ENCODE assay signal across 1 cellular context in the genomic region with DNA sequence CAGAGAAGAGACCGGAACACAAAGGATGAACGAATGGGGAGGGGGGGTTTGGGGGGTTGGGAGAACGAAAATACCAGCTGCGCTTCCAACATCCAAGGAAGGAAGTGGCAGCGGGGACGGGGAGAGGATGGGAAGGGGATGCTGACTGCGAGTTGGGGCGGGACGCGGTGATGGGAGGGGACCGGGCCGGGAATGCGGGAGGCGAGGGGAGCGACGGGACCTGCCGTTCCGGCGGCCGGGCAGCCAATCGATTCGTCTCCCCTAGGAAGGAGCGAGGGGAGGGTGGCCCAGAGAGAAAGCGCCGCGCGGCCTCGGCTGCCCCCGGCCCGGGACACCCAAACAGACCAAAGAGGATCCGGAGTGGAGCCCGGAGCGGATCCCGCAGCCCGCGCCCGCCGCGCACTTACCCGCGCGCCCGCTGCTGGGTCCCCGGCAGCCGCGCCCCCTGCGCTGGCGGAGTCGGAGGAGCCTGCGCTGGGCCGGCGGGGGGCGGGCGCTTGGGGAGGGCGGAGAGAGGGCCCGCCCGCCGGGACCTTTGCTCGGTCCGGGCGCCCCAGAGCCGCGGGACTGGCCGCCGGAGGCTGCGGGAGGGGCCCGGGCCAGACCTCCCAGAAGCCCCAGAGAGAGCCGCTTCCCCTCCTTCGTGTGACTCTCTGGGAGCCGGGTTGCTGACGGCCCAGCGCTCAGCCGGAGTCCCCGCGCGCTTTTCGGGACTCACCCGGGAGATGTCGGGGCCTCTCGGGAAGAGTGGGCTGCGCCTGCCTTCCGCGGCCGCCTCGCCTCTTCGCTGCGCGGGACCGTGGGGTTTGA.
TF ChIP-seq lines count a peak whose summit lies in the region.

A gene (minus strand): TSS at position 476 of the 810 bp plus-strand sequence. CDS start 7,690 bp downstream, outside the sequence.

TF ChIP-seq in A549, 52 proteins besides CTCF, POLR2A, EP300 and RAD21 (continued from another document):
- TF ChIP-seq, protein P1, sequence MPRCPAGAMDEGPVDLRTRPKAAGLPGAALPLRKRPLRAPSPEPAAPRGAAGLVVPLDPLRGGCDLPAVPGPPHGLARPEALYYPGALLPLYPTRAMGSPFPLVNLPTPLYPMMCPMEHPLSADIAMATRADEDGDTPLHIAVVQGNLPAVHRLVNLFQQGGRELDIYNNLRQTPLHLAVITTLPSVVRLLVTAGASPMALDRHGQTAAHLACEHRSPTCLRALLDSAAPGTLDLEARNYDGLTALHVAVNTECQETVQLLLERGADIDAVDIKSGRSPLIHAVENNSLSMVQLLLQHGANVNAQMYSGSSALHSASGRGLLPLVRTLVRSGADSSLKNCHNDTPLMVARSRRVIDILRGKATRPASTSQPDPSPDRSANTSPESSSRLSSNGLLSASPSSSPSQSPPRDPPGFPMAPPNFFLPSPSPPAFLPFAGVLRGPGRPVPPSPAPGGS (IDR thresholded peaks at IDR 0.05): peak; percentile 74; the same call in 2 of the 3 replicates
- TF ChIP-seq, protein P2, sequence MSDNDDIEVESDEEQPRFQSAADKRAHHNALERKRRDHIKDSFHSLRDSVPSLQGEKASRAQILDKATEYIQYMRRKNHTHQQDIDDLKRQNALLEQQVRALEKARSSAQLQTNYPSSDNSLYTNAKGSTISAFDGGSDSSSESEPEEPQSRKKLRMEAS (IDR thresholded peaks at IDR 0.05): 0 out of 2 replicates have a peak, but pooled peaks have one; percentile 15
- TF ChIP-seq PHF8 (IDR thresholded peaks at IDR 0.05; ENCODE audit: borderline replicate concordance, low read depth) (peak; percentile 76; the same call in 1 of the 2 replicates), MAZ (IDR thresholded peaks at IDR 0.05; ENCODE audit: borderline replicate concordance, low read depth, low read length) (no peak), FOXS1 (CRISPR knock-in tag; IDR thresholded peaks at IDR 0.05) (no peak), MYC (IDR thresholded peaks at IDR 0.05; ENCODE audit: borderline replicate concordance, low read length) (no peak), SREBF2 (IDR thresholded peaks at IDR 0.05) (no peak), RNF2 (IDR thresholded peaks at IDR 0.05; ENCODE audit: borderline replicate concordance, low read depth) (no peak)
